ENCODE assay signal across 13 cellular contexts in the genomic region with DNA sequence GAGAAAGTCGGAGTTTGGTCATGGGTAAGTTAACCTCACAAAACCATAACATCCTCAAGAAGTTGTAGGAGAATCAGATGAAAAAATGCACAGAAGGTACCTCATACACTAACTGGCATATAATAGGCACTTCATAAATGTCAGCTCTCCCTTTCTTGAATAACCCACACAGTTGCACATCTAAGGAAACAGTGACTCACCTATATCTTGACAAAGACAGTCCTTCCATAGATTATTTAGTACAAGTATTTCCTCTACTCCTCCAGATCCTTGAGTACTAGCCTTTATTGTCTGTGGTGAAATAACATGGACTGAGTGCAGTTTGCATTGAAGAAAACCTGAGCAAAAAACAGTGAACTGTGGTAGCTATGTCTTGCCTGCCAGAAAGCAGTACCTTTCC.
"Had no signal": no experiment of that assay in that cellular context is flagged by ENCODE, and none has a peak within 500 bp of the region (broad histone marks: within the 10 kb centered on the region; RNA-seq: fewer than 3 reads in every experiment).

No MANE protein-coding gene starts in this region.

- H3K4me3 Mint-ChIP-seq: activated CD4-positive, alpha-beta T cell treated with anti-CD3 and anti-CD28 coated beads for 36 hours; activated CD8-positive, alpha-beta T cell treated with anti-CD3 and anti-CD28 coated beads for 36 hours; T-helper 2 cell treated with Interferon-gamma antibody and Interleukin-4, amounts not matched to agents 5 μg/mL and 100 μg/mL, for 36 hours had no signal

- ATAC-seq: activated CD4-positive, alpha-beta T cell treated with anti-CD3 and anti-CD28 coated beads for 36 hours; activated CD8-positive, alpha-beta T cell treated with anti-CD3 and anti-CD28 coated beads for 36 hours; body of pancreas had no signal

- H3K4me3 ChIP-seq: body of pancreas, hepatocyte, sigmoid colon, thoracic aorta had no signal

- H3K9me3 Mint-ChIP-seq: activated CD8-positive, alpha-beta T cell treated with anti-CD3 and anti-CD28 coated beads for 36 hours; T-helper 2 cell treated with Interferon-gamma antibody and Interleukin-4, amounts not matched to agents 5 μg/mL and 100 μg/mL, for 36 hours had no signal

- H3K4me2 ChIP-seq: hepatocyte had no signal

- H3K36me3 ChIP-seq: sigmoid colon, thoracic aorta, WERI-Rb-1 had no signal

- H3K27me3 Mint-ChIP-seq: activated CD8-positive, alpha-beta T cell treated with anti-CD3 and anti-CD28 coated beads for 36 hours had no signal

- H3K4me1 Mint-ChIP-seq: activated CD4-positive, alpha-beta T cell treated with anti-CD3 and anti-CD28 coated beads for 36 hours had no signal

- H3K27ac ChIP-seq: body of pancreas, hepatocyte, sigmoid colon, thoracic aorta, WERI-Rb-1 had no signal

- H3K27me3 ChIP-seq: body of pancreas, hepatocyte, sigmoid colon had no signal

- H2AFZ ChIP-seq: hepatocyte had no signal

- H3K9me3 ChIP-seq: body of pancreas, sigmoid colon, thoracic aorta had no signal

- H3K4me1 ChIP-seq: sigmoid colon had no signal

- DNase-seq: activated CD4-positive, alpha-beta T cell treated with anti-CD3 and anti-CD28 coated beads for 36 hours; activated CD8-positive, alpha-beta memory T cell treated with anti-CD3 and anti-CD28 coated beads, Interleukin-2, amount 50 U/mL, for 4 hours; activated CD8-positive, alpha-beta T cell treated with anti-CD3 and anti-CD28 coated beads for 36 hours; activated naive CD4-positive, alpha-beta T cell; body of pancreas; kidney glomerular epithelial cell; sigmoid colon; stimulated activated CD4-positive, alpha-beta T cell treated with anti-CD3 and anti-CD28 coated beads, Interleukin-2, amount 100 ng/mL, for 48 hours; stimulated activated naive CD4-positive, alpha-beta T cell treated with Interleukin-2 at 50 U/mL for 16 hours; WERI-Rb-1 had no signal

- H3K27ac Mint-ChIP-seq: activated CD4-positive, alpha-beta T cell treated with anti-CD3 and anti-CD28 coated beads for 36 hours; activated CD8-positive, alpha-beta T cell treated with anti-CD3 and anti-CD28 coated beads for 36 hours; T-helper 2 cell treated with Interferon-gamma antibody and Interleukin-4, amounts not matched to agents 5 μg/mL and 100 μg/mL, for 36 hours had no signal
